11 cellular contexts compared by ENCODE assay signal in genomic region chr1:74502432-74502831, GRCh38. TPM values are rescaled to one million over a fixed set of nuclear protein-coding genes. Genes with fewer than 3 reads are reported as not detected.
DNase-seq lines count a peak whose midpoint lies in the region; ATAC-seq and TF ChIP-seq lines count a peak whose summit lies in the region.
"Had no signal": no experiment of that assay in that cellular context is flagged by ENCODE, and none has a peak within 500 bp of the region (broad histone marks: within the 10 kb centered on the region; RNA-seq: fewer than 3 reads in every experiment).

No MANE protein-coding gene starts in this region.

- H3K9me3 ChIP-seq in OCI-LY3 (ENCODE audit: insufficient read depth, low read length): no peaks in the 10 kb centered on the region

- H3K27ac ChIP-seq in OCI-LY3 (ENCODE audit: low read length): no peak overlapping the region

- peak overlapping the region; percentile 32; the same call in 1 of the 2 replicates for H3K4me3 ChIP-seq in OCI-LY3 (ENCODE audit: low read length)
- H3K4me3 ChIP-seq in epithelial cell of proximal tubule (ENCODE audit: low read depth, low read length): no peak overlapping the region

- peaks cover 3% of the 10 kb centered on the region; the same call in 1 of the 2 replicates for H4K20me1 ChIP-seq in OCI-LY3 (ENCODE audit: insufficient read depth, low read length)

- TF ChIP-seq CTCF in OCI-LY3 (IDR thresholded peaks at IDR 0.05; ENCODE audit: low read depth, low read length) (no peak), epithelial cell of proximal tubule (conservative IDR thresholded peaks at IDR 0.05; ENCODE audit: low read depth, low read length) (no peak)

- peaks cover 14% of the 10 kb centered on the region for H3K4me1 ChIP-seq in OCI-LY3 (ENCODE audit: low read length)

- no peak for ATAC-seq in HG03159 (IDR thresholded peaks at IDR 0.05; ENCODE audit: unreplicated experiment)
- ATAC-seq: naive thymus-derived CD8-positive, alpha-beta T cell had no signal

- peak overlapping the region; percentile 57 for H3K4me2 ChIP-seq in OCI-LY3 (ENCODE audit: low read length)

- peak; percentile 39 for DNase-seq in DMS53 (lab: John Stamatoyannopoulos, UW)
- DNase-seq in DMS53 treated with DMSO at 0.1 percent for 48 hours (lab: John Stamatoyannopoulos, UW; ENCODE audit: unreplicated experiment): no peak
- peak; percentile 2 for DNase-seq in epithelial cell of proximal tubule (ENCODE audit: low read depth)
- peak; percentile 32 for DNase-seq in retina
- DNase-seq in activated gamma-delta T cell (lab: John Stamatoyannopoulos, UW): no peak
- DNase-seq in activated CD4-positive, alpha-beta T cell treated with anti-CD3 and anti-CD28 coated beads for 4 hours: no peak
- DNase-seq: cortex of kidney; naive thymus-derived CD8-positive, alpha-beta T cell; T-helper 9 cell had no signal

- H3K79me2 ChIP-seq in OCI-LY3 (ENCODE audit: low read length): no peaks in the 10 kb centered on the region

- H3K9ac ChIP-seq in OCI-LY3 (ENCODE audit: low read length): no peak overlapping the region

- no peaks in the 10 kb centered on the region for H3K36me3 ChIP-seq in OCI-LY3 (replicated peaks; ENCODE audit: low read depth, low read length)

- no peak overlapping the region for H2AFZ ChIP-seq in OCI-LY3 (ENCODE audit: low read depth, low read length)

- no peaks in the 10 kb centered on the region for H3K27me3 ChIP-seq in OCI-LY3 (ENCODE audit: low read depth, low read length)

RNA-seq across cellular contexts. Expression of gene LRRC53, which starts 10.0 kb away (rescaled TPM):
- total RNA-seq in epithelial cell of proximal tubule: not detected in 2 replicates
- total RNA-seq: naive thymus-derived CD8-positive, alpha-beta T cell had no signal

Comparison
In these comparisons a context has a peak if more than half of its experiments do, and no peak if none do; other contexts are left out.
1. DNase-seq: peak in DMS53 (single experiment), epithelial cell of proximal tubule (single experiment) and retina (single experiment); none in DMS53 treated with DMSO at 0.1 percent for 48 hours (single experiment), activated gamma-delta T cell (single experiment) and activated CD4-positive, alpha-beta T cell treated with anti-CD3 and anti-CD28 coated beads for 4 hours (0 of 2).